6 cellular contexts compared by ENCODE assay signal in the genomic region with DNA sequence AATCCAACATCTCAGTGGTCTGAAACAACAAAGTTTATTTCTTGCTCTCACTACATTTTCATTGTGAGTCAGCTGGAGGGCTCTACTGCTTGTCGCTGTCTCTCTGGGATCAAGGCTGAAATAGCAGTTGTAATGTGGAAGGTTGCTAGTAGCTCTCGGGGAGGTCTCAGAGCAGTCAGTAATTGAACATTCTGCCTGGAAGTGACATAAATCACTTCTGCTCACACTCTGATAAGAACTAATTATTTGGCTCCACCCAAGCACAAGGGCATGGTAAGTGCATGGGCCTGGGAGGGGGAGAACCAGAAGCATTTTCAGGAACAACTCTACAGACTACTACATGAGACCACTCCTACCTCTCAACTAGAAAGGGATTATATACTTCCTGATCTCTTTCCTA.
"Had no signal": no experiment of that assay in that cellular context is flagged by ENCODE, and none has a peak within 500 bp of the region (broad histone marks: within the 10 kb centered on the region; RNA-seq: fewer than 3 reads in every experiment).

No MANE protein-coding gene starts in this region.

- DNase-seq: H9, HCEC 1CT, HFFc6, KBM-7 had no signal

- H3K4me2 ChIP-seq: GM23338 had no signal

- H3K4me3 ChIP-seq: GM23338 had no signal

- ATAC-seq: GM23338, HepG2 had no signal
